In genomic region chr11:64234840-64235379, GRCh38 we compare ENCODE assay signal across 1 cellular context.
TF ChIP-seq lines count a peak whose summit lies in the region.

No MANE protein-coding gene starts in this region.

TF ChIP-seq in HepG2, 621 proteins besides CTCF, POLR2A, EP300 and RAD21 (continues in another document):
- TF ChIP-seq SOX13 (IDR thresholded peaks at IDR 0.05) (no peak), SOX13 (CRISPR knock-in tag; conservative IDR thresholded peaks at IDR 0.05 in 1 of 2, IDR thresholded peaks at IDR 0.05 in 1 of 2) (0 out of 4 replicates have a peak, but pooled peaks of 1 of the 2 experiments have one; percentile 10), ZFX (CRISPR knock-in tag; IDR thresholded peaks at IDR 0.05; ENCODE audit: low read depth) (peak; percentile 59; the same call in 1 of the 2 replicates), ZC3H13 (CRISPR knock-in tag; IDR thresholded peaks at IDR 0.05) (0 out of 2 replicates have a peak, but pooled peaks have one; percentile 26), ZNF256 (CRISPR knock-in tag; conservative IDR thresholded peaks at IDR 0.05) (no peak), ZNF724P (CRISPR knock-in tag; IDR thresholded peaks at IDR 0.05; ENCODE audit: borderline replicate concordance) (no peak), ZNF709 (CRISPR knock-in tag; IDR thresholded peaks at IDR 0.05) (peak; percentile 64; the same call in 1 of the 2 replicates), ZNF615 (CRISPR knock-in tag; IDR thresholded peaks at IDR 0.05; ENCODE audit: borderline replicate concordance) (no peak), SALL1 (CRISPR knock-in tag; IDR thresholded peaks at IDR 0.05) (peak; percentile 46; the same call in 1 of the 2 replicates), ARID2 (CRISPR knock-in tag; IDR thresholded peaks at IDR 0.05; ENCODE audit: borderline replicate concordance) (peak; percentile 33; the same call in 1 of the 2 replicates), AHDC1 (CRISPR knock-in tag; IDR thresholded peaks at IDR 0.05; ENCODE audit: borderline replicate concordance) (no peak), NFKB2 (CRISPR knock-in tag; IDR thresholded peaks at IDR 0.05; ENCODE audit: borderline replicate concordance) (peak; percentile 80; the same call in 1 of the 2 replicates), ZNF747 (CRISPR knock-in tag; IDR thresholded peaks at IDR 0.05; ENCODE audit: borderline replicate concordance) (0 out of 2 replicates have a peak, but pooled peaks have one; percentile 52), ZNF614 (CRISPR knock-in tag; IDR thresholded peaks at IDR 0.05; ENCODE audit: borderline replicate concordance) (no peak), ZSCAN21 (CRISPR knock-in tag; IDR thresholded peaks at IDR 0.05; ENCODE audit: borderline replicate concordance) (peak; percentile 56; the same call in 1 of the 2 replicates), ZBED4 (CRISPR knock-in tag; IDR thresholded peaks at IDR 0.05; ENCODE audit: borderline replicate concordance) (peak; percentile 32; the same call in 1 of the 2 replicates), HNRNPK (IDR thresholded peaks at IDR 0.05; ENCODE audit: low read depth, low read length, poor library complexity, severe bottlenecking) (peak; percentile 30), PAXIP1 (CRISPR knock-in tag; conservative IDR thresholded peaks at IDR 0.05) (peak; percentile 74), AHR (CRISPR knock-in tag; IDR thresholded peaks at IDR 0.05) (0 out of 2 replicates have a peak, but pooled peaks have one; percentile 59), ZBTB2 (CRISPR knock-in tag; IDR thresholded peaks at IDR 0.05; ENCODE audit: low read depth) (peak; percentile 86), HNRNPL (IDR thresholded peaks at IDR 0.05; ENCODE audit: low read depth, low read length) (peak; percentile 83), KIAA2018 (CRISPR knock-in tag; IDR thresholded peaks at IDR 0.05; ENCODE audit: borderline replicate concordance) (no peak), ARNTL (CRISPR knock-in tag; IDR thresholded peaks at IDR 0.05) (peak; percentile 54; the same call in 1 of the 2 replicates), TAF1 (CRISPR knock-in tag; IDR thresholded peaks at IDR 0.05) (peak; percentile 13; the same call in 1 of the 2 replicates), ZNF20 (CRISPR knock-in tag; IDR thresholded peaks at IDR 0.05) (no peak), BORCS8-MEF2B (CRISPR knock-in tag; IDR thresholded peaks at IDR 0.05) (peak; percentile 59; the same call in 1 of the 2 replicates), RORA (CRISPR knock-in tag; IDR thresholded peaks at IDR 0.05) (no peak), ZNF274 (CRISPR knock-in tag; IDR thresholded peaks at IDR 0.05) (peak; percentile 74; the same call in 1 of the 2 replicates), ZSCAN25 (CRISPR knock-in tag; IDR thresholded peaks at IDR 0.05) (peak; percentile 51; the same call in 1 of the 2 replicates), PPARG (CRISPR knock-in tag; conservative IDR thresholded peaks at IDR 0.05) (0 out of 2 replicates have a peak, but pooled peaks have one; percentile 30), HNF4G (IDR thresholded peaks at IDR 0.05; ENCODE audit: borderline replicate concordance, low read depth, low read length) (no peak), HNF4G (CRISPR knock-in tag; IDR thresholded peaks at IDR 0.05; ENCODE audit: borderline replicate concordance, low read depth) (no peak; the same call in 1 of the 2 replicates), EEA1 (CRISPR knock-in tag; IDR thresholded peaks at IDR 0.05; ENCODE audit: borderline replicate concordance) (0 out of 2 replicates have a peak, but pooled peaks have one; percentile 32), JUN (CRISPR knock-in tag; IDR thresholded peaks at IDR 0.05) (no peak), RARA (CRISPR knock-in tag; IDR thresholded peaks at IDR 0.05) (peak; percentile 54), GATA4 (IDR thresholded peaks at IDR 0.05; ENCODE audit: borderline replicate concordance, low read depth) (no peak), KLF11 (CRISPR knock-in tag; IDR thresholded peaks at IDR 0.05) (no peak)
